In genomic region chr19:9883764-9884163, GRCh38 we compare ENCODE assay signal across 18 cellular contexts. TPM values are rescaled to one million over a fixed set of nuclear protein-coding genes. Genes with fewer than 3 reads are reported as not detected.
"Had no signal": no experiment of that assay in that cellular context is flagged by ENCODE, and none has a peak within 500 bp of the region (broad histone marks: within the 10 kb centered on the region; RNA-seq: fewer than 3 reads in every experiment).

No MANE protein-coding gene starts in this region.

- H3K9me3 ChIP-seq: adrenal gland, left ventricle myocardium inferior, ovary, uterus had no signal

- H3K4me1 Mint-ChIP-seq: stimulated activated naive CD8-positive, alpha-beta T cell treated with anti-CD3 and anti-CD28 coated beads, Interleukin-15, amount 100 ng/mL, for 72 hours; T-helper 17 cell had no signal

- H3K27ac Mint-ChIP-seq: activated T-helper 2 cell treated with anti-CD3 and anti-CD28 coated beads, Interferon-gamma antibody, Interleukin-2, Interleukin-4, amounts not matched to agents 10 μg/mL and 5 μg/mL and 100 μg/mL, durations not matched to agents 14 hours and 24 hours and 36 hours; natural killer cell treated with Interleukin-12 subunit alpha and Interleukin-12 subunit beta and Interleukin-15 and Interleukin-18, amount 100 ng/mL, for 72 hours had no signal

- ATAC-seq: natural killer cell treated with Interleukin-12 subunit alpha and Interleukin-12 subunit beta and Interleukin-15 and Interleukin-18, amount 100 ng/mL, for 72 hours; stimulated activated naive CD8-positive, alpha-beta T cell treated with anti-CD3 and anti-CD28 coated beads, Interleukin-15, amount 100 ng/mL, for 72 hours; T-helper 17 cell had no signal

- H3K4me1 ChIP-seq: adrenal gland, left ventricle myocardium inferior, uterus had no signal

- H3K36me3 ChIP-seq: adrenal gland, left ventricle myocardium inferior, ovary, uterus had no signal

- H3K36me3 Mint-ChIP-seq: natural killer cell treated with Interleukin-12 subunit alpha and Interleukin-12 subunit beta and Interleukin-15 and Interleukin-18, amount 100 ng/mL, for 72 hours had no signal

- DNase-seq: activated CD4-positive, alpha-beta T cell treated with anti-CD3 and anti-CD28 coated beads, Interleukin-2, amount 50 U/mL, for 1 hour; activated CD4-positive, CD25-positive, alpha-beta regulatory T cell; activated naive CD4-positive, alpha-beta T cell treated with anti-CD3 and anti-CD28 coated beads, Interleukin-2, amount 50 U/mL, for 16 hours; adrenal gland; central memory CD4-positive, alpha-beta T cell; cortex of kidney; erythroblast; kidney; left ventricle myocardium inferior; mesenchymal stem cell; ovary; stimulated activated CD4-positive, alpha-beta T cell treated with anti-CD3 and anti-CD28 coated beads, Interleukin-15, amount 100 ng/mL, for 24 hours; stimulated activated CD4-positive, alpha-beta T cell treated with anti-CD3 and anti-CD28 coated beads, Interleukin-4, amount 100 ng/mL, for 24 hours; stimulated activated naive CD8-positive, alpha-beta T cell treated with anti-CD3 and anti-CD28 coated beads, Interleukin-15, amount 100 ng/mL, for 72 hours; T-helper 17 cell; uterus had no signal

- H3K27me3 ChIP-seq: adrenal gland, ovary, uterus had no signal

- H3K4me3 Mint-ChIP-seq: natural killer cell treated with Interleukin-12 subunit alpha and Interleukin-12 subunit beta and Interleukin-15 and Interleukin-18, amount 100 ng/mL, for 72 hours; stimulated activated naive CD8-positive, alpha-beta T cell treated with anti-CD3 and anti-CD28 coated beads, Interleukin-15, amount 100 ng/mL, for 72 hours; T-helper 17 cell had no signal

- H3K4me3 ChIP-seq: adrenal gland, left ventricle myocardium inferior, ovary, uterus had no signal

- H3K9me3 Mint-ChIP-seq: activated T-helper 2 cell treated with anti-CD3 and anti-CD28 coated beads, Interferon-gamma antibody, Interleukin-2, Interleukin-4, amounts not matched to agents 10 μg/mL and 5 μg/mL and 100 μg/mL, durations not matched to agents 14 hours and 24 hours and 36 hours; natural killer cell treated with Interleukin-12 subunit alpha and Interleukin-12 subunit beta and Interleukin-15 and Interleukin-18, amount 100 ng/mL, for 72 hours; stimulated activated naive CD8-positive, alpha-beta T cell treated with anti-CD3 and anti-CD28 coated beads, Interleukin-15, amount 100 ng/mL, for 72 hours had no signal

- H3K27me3 Mint-ChIP-seq: stimulated activated naive CD8-positive, alpha-beta T cell treated with anti-CD3 and anti-CD28 coated beads, Interleukin-15, amount 100 ng/mL, for 72 hours had no signal

- FAIRE-seq: kidney had no signal

- H3K27ac ChIP-seq: adrenal gland, left ventricle myocardium inferior, ovary, uterus had no signal

RNA-seq across cellular contexts. Expression of gene OLFM2, which starts 52.6 kb away (rescaled TPM):
- total RNA-seq: natural killer cell treated with Interleukin-12 subunit alpha and Interleukin-12 subunit beta and Interleukin-15 and Interleukin-18, amount 100 ng/mL, for 72 hours had no signal
